In genomic region chr1:11162752-11163151, GRCh38 we compare ENCODE assay signal across 1 cellular context. TPM values are rescaled to one million over a fixed set of nuclear protein-coding genes. Genes with fewer than 3 reads are reported as not detected.
"Had no signal": no experiment of that assay in that cellular context is flagged by ENCODE, and none has a peak within 500 bp of the region (broad histone marks: within the 10 kb centered on the region; RNA-seq: fewer than 3 reads in every experiment).

No MANE protein-coding gene starts in this region.

RNA-seq across cellular contexts. Expression of gene ANGPTL7, which starts 26.4 kb away (rescaled TPM):
- total RNA-seq: testis had no signal
